In genomic region chr2:64844087-64844486, GRCh38 we compare ENCODE assay signal across 23 cellular contexts.
DNase-seq lines count a peak whose midpoint lies in the region; ATAC-seq, FAIRE-seq and TF ChIP-seq lines count a peak whose summit lies in the region.
"Had no signal": no experiment of that assay in that cellular context is flagged by ENCODE, and none has a peak within 500 bp of the region (broad histone marks: within the 10 kb centered on the region; RNA-seq: fewer than 3 reads in every experiment).

No MANE protein-coding gene starts in this region.

- TF ChIP-seq CTCF in HCT116 (IDR thresholded peaks at IDR 0.05 in 2 of 3, conservative IDR thresholded peaks at IDR 0.05 in 1 of 3; ENCODE audit: borderline replicate concordance in 1 of 3, insufficient read depth in 1 of 3, low read depth in 2 of 3, low read length in 2 of 3), result no peak
- TF ChIP-seq CTCF in HL-60 (IDR thresholded peaks at IDR 0.05; ENCODE audit: insufficient read depth, low read length), result no peak
- no peak for TF ChIP-seq CTCF in GM12878 (IDR thresholded peaks at IDR 0.05 in 2 of 3, conservative IDR thresholded peaks at IDR 0.05 in 1 of 3; ENCODE audit: control insufficient read depth in 2 of 3, extremely low read depth in 1 of 3, insufficient read depth in 1 of 3, low read depth in 3 of 3, low read length in 3 of 3)
- no peak for TF ChIP-seq CTCF in osteoblast (IDR thresholded peaks at IDR 0.05; ENCODE audit: extremely low read depth, low read depth, low read length)

- no peak overlapping the region for H3K4me3 ChIP-seq in HCT116 (replicated peaks in 1 of 2; ENCODE audit: low read depth in 1 of 2, low read length in 2 of 2)
- no peak overlapping the region for H3K4me3 ChIP-seq in HL-60 (replicated peaks; ENCODE audit: insufficient read depth, low read length)
- no peak overlapping the region for H3K4me3 ChIP-seq in GM12878
- no peak overlapping the region for H3K4me3 ChIP-seq in osteoblast (ENCODE audit: insufficient read depth, low read length)
- H3K4me3 ChIP-seq: GM23248 had no signal

- H3K4me1 ChIP-seq in HCT116 (ENCODE audit: control insufficient read depth in 1 of 2, insufficient read depth in 2 of 2, low read length in 2 of 2) (peaks cover 24 to 34% of the 10 kb centered on the region in 2 experiments), GM12878 (ENCODE audit: control insufficient read depth, insufficient read depth, low read length) (peaks cover 24% of the 10 kb centered on the region), osteoblast (ENCODE audit: insufficient read depth, low read length) (peaks cover 32% of the 10 kb centered on the region)
- H3K4me1 ChIP-seq: BE2C had no signal

- BruUV-seq in HCT116 (replicated peaks; lab: Mats Ljungman, UMichigan) (no TSS peak), GM12878 (replicated peaks; lab: Mats Ljungman, UMichigan) (no TSS peak)

- ATAC-seq in HCT116 (no peak), GM12878 (no peak)
- ATAC-seq: HepG2 had no signal

- RAD21 ChIA-PET in HCT116 (lab: Charles Lee; ENCODE audit: low non-redundant PET in 1 of 2, low total read pairs in 2 of 2, uncharacterized antibody in 2 of 2, unreplicated experiment in 2 of 2) (no interaction called here), GM12878 (lab: Charles Lee; ENCODE audit: unreplicated experiment) (no interaction called here)

- TF ChIP-seq EP300 in GM12878 (IDR thresholded peaks at IDR 0.05; ENCODE audit: borderline replicate concordance in 1 of 2, control insufficient read depth in 1 of 2, low read depth in 2 of 2, low read length in 2 of 2), result no peak

- H4K20me1 ChIP-seq in HCT116 (ENCODE audit: insufficient read depth) (no peaks in the 10 kb centered on the region), GM12878 (ENCODE audit: control insufficient read depth, insufficient read depth) (no peaks in the 10 kb centered on the region), osteoblast (ENCODE audit: insufficient read depth, low read length) (no peaks in the 10 kb centered on the region)

- no peaks in the 10 kb centered on the region for H3K79me2 ChIP-seq in HCT116 (ENCODE audit: insufficient read depth, low read length)
- no peaks in the 10 kb centered on the region for H3K79me2 ChIP-seq in GM12878 (ENCODE audit: control insufficient read depth, insufficient read depth, low read length)
- H3K79me2 ChIP-seq in osteoblast (ENCODE audit: insufficient read depth, low read length), result no peaks in the 10 kb centered on the region

- SMC1A ChIA-PET in GM12878 (lab: Charles Lee; ENCODE audit: uncharacterized antibody, unreplicated experiment), result no interaction called here

- H3K9ac ChIP-seq in HCT116 (ENCODE audit: low read length) (no peak overlapping the region), GM12878 (ENCODE audit: control insufficient read depth, insufficient read depth, low read length) (no peak overlapping the region)
- H3K9ac ChIP-seq: GM23248 had no signal

- H3K27me3 ChIP-seq in HCT116 (ENCODE audit: insufficient read depth, low read length) (no peaks in the 10 kb centered on the region), HL-60 (ENCODE audit: insufficient read depth, poor library complexity, severe bottlenecking) (no peaks in the 10 kb centered on the region), GM12878 (replicated peaks in 1 of 2; ENCODE audit: control insufficient read depth in 2 of 2, insufficient read depth in 2 of 2, low read length in 1 of 2) (no peaks in the 10 kb centered on the region), osteoblast (ENCODE audit: insufficient read depth, low read length) (no peaks in the 10 kb centered on the region)
- H3K27me3 ChIP-seq: BE2C had no signal

- 97% methylated on average over 2 of the region's 2 CpGs for WGBS in GM12878 (ENCODE audit: insufficient coverage, insufficient replicate concordance, low lambda C conversion rate, missing lambda C conversion rate)

- in situ Hi-C loops in GM12878 (cut with MboI), result no loop called here

- H3K27ac ChIP-seq in HCT116 (ENCODE audit: low read depth, low read length) (no peak overlapping the region), HL-60 (replicated peaks) (peak overlapping the region; percentile 14; the same call in 1 of the 2 replicates), GM12878 (ENCODE audit: control insufficient read depth, insufficient read depth) (no peak overlapping the region), osteoblast (ENCODE audit: low read depth, low read length) (no peak overlapping the region)
- H3K27ac ChIP-seq: GM23248 had no signal

- CTCF ChIA-PET in HCT116 (lab: Charles Lee), result no interaction called here
- CTCF ChIA-PET in GM12878 (lab: Yijun Ruan, JAX), result interaction anchor here (0.9 to 1.4 kb wide), 2 partner anchors 12 to 15 kb away, joined by 3 to 4 read pairs; no protein-coding TSS in a partner anchor

- FAIRE-seq in GM12878 (lab: Jason Lieb, UNC), result no peak
- FAIRE-seq: GM12891, GM19239, H54, HepG2 had no signal

- H3K9me3 ChIP-seq in HCT116 (ENCODE audit: control insufficient read depth in 1 of 2, insufficient read depth in 1 of 2, low read depth in 1 of 2, low read length in 2 of 2), result no peaks in the 10 kb centered on the region
- H3K9me3 ChIP-seq in GM12878 (replicated peaks; ENCODE audit: control insufficient read depth, insufficient read depth, low read length), result no peaks in the 10 kb centered on the region
- H3K9me3 ChIP-seq in osteoblast (ENCODE audit: low read depth, low read length), result no peaks in the 10 kb centered on the region
- H3K9me3 ChIP-seq: BE2C had no signal

- DNase-seq in HCT116 (ENCODE audit: low read depth, low spot score) (no peak), HL-60 (ENCODE audit: low read depth in 1 of 2, low spot score in 1 of 2) (no peak), GM12878 (ENCODE audit: low read depth, low spot score) (no peak), osteoblast (ENCODE audit: insufficient read length, low spot score, missing footprints) (no peak), retina (no peak), Kasumi-1 (lab: John Stamatoyannopoulos, UW) (no peak)
- DNase-seq: ACHN; BE2C; C1 segment of cervical spinal cord; CD4-positive, CD25-positive, alpha-beta regulatory T cell; CD8-positive, alpha-beta memory T cell; COR-L47; DMS 273 treated with DMSO at 0.1 percent for 48 hours; DMS53; DND-41; EL; GM23248; HCEC 1CT; HFFc6 had no signal

- intact Hi-C loops in HCT116 (cut with micrococcal nuclease), result no loop called here
- intact Hi-C loops in GM12878 (cut with micrococcal nuclease; ENCODE audit: unreplicated experiment), result no loop called here

- POLR2A ChIA-PET in HCT116 (lab: Charles Lee) (no interaction called here), GM12878 (lab: Charles Lee) (no interaction called here)

- TF ChIP-seq RAD21 in HCT116 (IDR thresholded peaks at IDR 0.05; ENCODE audit: low read depth) (no peak), GM12878 (IDR thresholded peaks at IDR 0.05; ENCODE audit: insufficient read depth, low read depth, low read length) (no peak)

- no peaks in the 10 kb centered on the region for H3K9me2 ChIP-seq in HCT116 (ENCODE audit: insufficient read depth)

- TF ChIP-seq POLR2A in HCT116 (IDR thresholded peaks at IDR 0.05; ENCODE audit: borderline replicate concordance, extremely low read depth, insufficient read depth, insufficient read length) (no peak), GM12878 (IDR thresholded peaks at IDR 0.05; ENCODE audit: low read depth, low read length) (no peak)

- H3K36me3 ChIP-seq in HCT116 (ENCODE audit: control insufficient read depth in 1 of 2, insufficient read depth in 2 of 2, low read length in 2 of 2), result no peaks in the 10 kb centered on the region
- no peaks in the 10 kb centered on the region for H3K36me3 ChIP-seq in GM12878 (ENCODE audit: control insufficient read depth in 2 of 2, insufficient read depth in 2 of 2, low read length in 1 of 2)
- no peaks in the 10 kb centered on the region for H3K36me3 ChIP-seq in osteoblast (ENCODE audit: insufficient read depth, low read length)
- H3K36me3 ChIP-seq: BE2C had no signal

- no peak overlapping the region for H3K4me2 ChIP-seq in HCT116 (ENCODE audit: low read length)
- H3K4me2 ChIP-seq in GM12878 (ENCODE audit: control insufficient read depth, insufficient read depth), result no peak overlapping the region
- no peak overlapping the region for H3K4me2 ChIP-seq in osteoblast (ENCODE audit: insufficient read depth, low read length)

- H2AFZ ChIP-seq in HCT116 (ENCODE audit: low read depth, low read length, poor library complexity, severe bottlenecking) (peak overlapping the region; percentile 83), GM12878 (ENCODE audit: control insufficient read depth, low read depth, low read length) (no peak overlapping the region), osteoblast (ENCODE audit: low read length) (peak overlapping the region; percentile 42)
- H2AFZ ChIP-seq: GM23248 had no signal

TF ChIP-seq in HCT116, 20 proteins besides CTCF, POLR2A, EP300 and RAD21 (continues in another document):
- TF ChIP-seq EZH2phosphoT487 (IDR thresholded peaks at IDR 0.05; ENCODE audit: borderline replicate concordance), result no peak
- no peak for TF ChIP-seq TCF7L2 (IDR thresholded peaks at IDR 0.05; ENCODE audit: borderline replicate concordance, extremely low read depth, insufficient read depth, insufficient read length)
- no peak for TF ChIP-seq POLR2AphosphoS5 (IDR thresholded peaks at IDR 0.05; ENCODE audit: low read depth, low read length)
- TF ChIP-seq SIN3A (IDR thresholded peaks at IDR 0.05; ENCODE audit: low read depth), result no peak
- TF ChIP-seq ELF1 (IDR thresholded peaks at IDR 0.05; ENCODE audit: borderline replicate concordance, low read depth), result no peak
- no peak for TF ChIP-seq SP1 (IDR thresholded peaks at IDR 0.05; ENCODE audit: low read depth)
- TF ChIP-seq CEBPB (IDR thresholded peaks at IDR 0.05; ENCODE audit: low read depth), result no peak

TF ChIP-seq in GM12878, 131 proteins besides CTCF, POLR2A, EP300 and RAD21 (continues in another document):
- TF ChIP-seq ATF2 (IDR thresholded peaks at IDR 0.05; ENCODE audit: low read length), result no peak
- peak; percentile 35; the same call in 1 of the 2 replicates for TF ChIP-seq YY1 (IDR thresholded peaks at IDR 0.05; ENCODE audit: low read depth, low read length)
- no peak for TF ChIP-seq HDGF (IDR thresholded peaks at IDR 0.05)
- no peak for TF ChIP-seq JUNB (IDR thresholded peaks at IDR 0.05)
- TF ChIP-seq NR2C2 (IDR thresholded peaks at IDR 0.05; ENCODE audit: borderline replicate concordance, control insufficient read depth, insufficient read length, low read depth), result no peak
- TF ChIP-seq TARDBP (IDR thresholded peaks at IDR 0.05; ENCODE audit: borderline replicate concordance), result no peak

Comparison
In these comparisons a context has a peak if more than half of its experiments do, and no peak if none do; other contexts are left out.
1. Of the 18 proteins assayed by ChIP-seq in both GM12878 and HCT116: peak only in GM12878: YY1; only in HCT116: none; in both: none; in neither: 17.